In genomic region chr5:132271251-132272246, GRCh38 we compare ENCODE assay signal across 10 cellular contexts. TPM values are rescaled to one million over a fixed set of nuclear protein-coding genes. Genes with fewer than 3 reads are reported as not detected.
DNase-seq lines count a peak whose midpoint lies in the region; ATAC-seq and TF ChIP-seq lines count a peak whose summit lies in the region.
"Had no signal": no experiment of that assay in that cellular context is flagged by ENCODE, and none has a peak within 500 bp of the region (broad histone marks: within the 10 kb centered on the region; RNA-seq: fewer than 3 reads in every experiment).

No MANE protein-coding gene starts in this region.

- no peak for ATAC-seq in gastroesophageal sphincter
- ATAC-seq in GM21528 (IDR thresholded peaks at IDR 0.05; ENCODE audit: low FRiP score, unreplicated experiment): no peak
- ATAC-seq in GM21423 (IDR thresholded peaks at IDR 0.05; ENCODE audit: unreplicated experiment): no peak

- TF ChIP-seq POLR2A in gastroesophageal sphincter (IDR thresholded peaks at IDR 0.05): no peak

- H3K27me3 ChIP-seq in gastroesophageal sphincter: no peaks in the 10 kb centered on the region
- H3K27me3 ChIP-seq in SJCRH30: no peaks in the 10 kb centered on the region
- H3K27me3 ChIP-seq: brain microvascular endothelial cell had no signal

- H3K27ac Mint-ChIP-seq in osteocyte (ENCODE audit: unreplicated experiment): no peak overlapping the region

- peaks cover 0 to 77% of the 10 kb centered on the region in 2 donors for H3K36me3 ChIP-seq in gastroesophageal sphincter
- peaks cover 42% of the 10 kb centered on the region for H3K36me3 ChIP-seq in SJCRH30

- H3K4me1 ChIP-seq in gastroesophageal sphincter (peaks cover 0 to 59% (median 14%) of the 10 kb centered on the region in 3 donors), SJCRH30 (peaks cover 33% of the 10 kb centered on the region)

- CTCF ChIA-PET in RWPE1 (lab: Yijun Ruan, JAX): interaction anchor here (0.6 to 2.5 kb wide), 9 partner anchors 9 to 230 kb away, joined by 3 to 16 read pairs (median 4); partner anchors contain the start of gene SLC22A4

- 83 to 93% methylated on average over 3 to 25 of the region's 77 CpGs for WGBS in gastroesophageal sphincter (ENCODE audit: low coverage in 1 of 2), 2 donors

- no peak overlapping the region for H3K4me3 Mint-ChIP-seq in osteocyte (ENCODE audit: unreplicated experiment)

- peak; percentile 5 for TF ChIP-seq CTCF in GM10266 (IDR thresholded peaks at IDR 0.05; ENCODE audit: control insufficient read depth, insufficient read depth, low read depth, missing control alignments)
- no peak for TF ChIP-seq CTCF in RWPE1 (conservative IDR thresholded peaks at IDR 0.05; ENCODE audit: low read depth)
- TF ChIP-seq CTCF in gastroesophageal sphincter (IDR thresholded peaks at IDR 0.05): no peak
- TF ChIP-seq CTCF in osteocyte (IDR thresholded peaks at IDR 0.05): no peak

- no peaks in the 10 kb centered on the region for H3K27me3 Mint-ChIP-seq in osteocyte (ENCODE audit: unreplicated experiment)

- H3K9me3 ChIP-seq in gastroesophageal sphincter (no peaks in the 10 kb centered on the region), SJCRH30 (replicated peaks) (no peaks in the 10 kb centered on the region)

- H3K27ac ChIP-seq in RWPE1: peak overlapping the region; percentile 98
- H3K27ac ChIP-seq in gastroesophageal sphincter: peak overlapping the region in 3 of 4 donors; percentile 98 to 99 (median 98)
- H3K27ac ChIP-seq in SJCRH30: no peak overlapping the region
- H3K27ac ChIP-seq: brain microvascular endothelial cell had no signal

- POLR2A ChIA-PET in RWPE1 (lab: Yijun Ruan, JAX; ENCODE audit: low non-redundant PET): no interaction called here

- H3K4me1 Mint-ChIP-seq in osteocyte (ENCODE audit: unreplicated experiment): peaks cover 32% of the 10 kb centered on the region

- H3K9me3 Mint-ChIP-seq in osteocyte (ENCODE audit: unreplicated experiment): no peaks in the 10 kb centered on the region

- no peak for TF ChIP-seq EP300 in gastroesophageal sphincter (IDR thresholded peaks at IDR 0.05)

- DNase-seq in GM10266 (ENCODE audit: extremely low spot score): no peak
- DNase-seq in RWPE1 (ENCODE audit: low spot score): no peak
- peak; percentile 83 for DNase-seq in osteocyte (ENCODE audit: extremely low spot score, unreplicated experiment)
- no peak for DNase-seq in SIG-M5 treated with dmso at 0.1 percent for 504 hours (lab: John Stamatoyannopoulos, UW; ENCODE audit: unreplicated experiment)
- DNase-seq in SJCRH30: no peak
- DNase-seq: brain microvascular endothelial cell, NCI-H774 had no signal

- peaks cover 23% of the 10 kb centered on the region for H3K36me3 Mint-ChIP-seq in osteocyte (ENCODE audit: unreplicated experiment)

- H3K4me3 ChIP-seq in gastroesophageal sphincter (no peak overlapping the region), SJCRH30 (no peak overlapping the region)

RNA-seq across cellular contexts. Expression of gene PDLIM4, which starts 14.1 kb away (rescaled TPM):
- total RNA-seq in gastroesophageal sphincter (100 to 1,000 TPM in 1 of 4 donors, 10 to 100 TPM in 3; 75.0 to 200 (median 92.7) TPM), osteocyte (42.7 and 47.8 TPM in 2 replicates)
- total RNA-seq in SJCRH30 (2014; rRNA removed; shearing (Covaris generic)): 65.4 and 66.3 TPM in 2 replicates

RNA-seq across cellular contexts. Expression of gene SLC22A4, which starts 22.6 kb away (rescaled TPM):
- total RNA-seq in gastroesophageal sphincter: 1 to 10 TPM in 1 of 4 donors, under 1 TPM in 3; 0.25 to 1.1 (median 0.61) TPM
- total RNA-seq in osteocyte: 1.4 and 2.5 TPM in 2 replicates
- 0.28 and 1.1 TPM in 2 replicates for total RNA-seq in SJCRH30 (2014; rRNA removed; shearing (Covaris generic))

RNA-seq across cellular contexts. Expression of gene P4HA2, which starts 43.9 kb away (rescaled TPM):
- total RNA-seq in gastroesophageal sphincter: 10 to 100 TPM; 32.8 to 48.7 (median 37.6) TPM
- 104 and 117 TPM in 2 replicates for total RNA-seq in osteocyte
- total RNA-seq in SJCRH30 (2014; rRNA removed; shearing (Covaris generic)): 75.5 and 77.7 TPM in 2 replicates
